10 cellular contexts compared by ENCODE assay signal in the genomic region with DNA sequence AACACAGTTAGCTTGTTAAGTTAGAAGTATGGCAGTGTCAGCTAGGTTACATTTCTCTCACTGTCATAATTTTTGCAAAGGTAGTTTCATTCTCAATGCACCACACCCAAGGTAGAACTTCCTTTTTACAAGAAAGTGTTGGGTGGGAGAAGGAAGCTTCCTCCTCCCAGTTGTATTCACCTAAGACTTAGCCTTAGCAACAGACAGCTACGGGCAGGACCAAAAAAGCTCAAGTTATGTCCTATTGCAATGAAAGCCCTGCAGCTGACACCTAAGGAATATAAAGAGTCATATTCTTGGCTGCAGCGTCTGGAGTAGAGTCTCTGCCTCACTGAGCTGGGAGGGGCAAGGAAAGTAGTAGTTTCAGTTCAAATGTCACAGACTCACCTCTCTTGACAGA. TPM values are rescaled to one million over a fixed set of nuclear protein-coding genes. Genes with fewer than 3 reads are reported as not detected.
DNase-seq lines count a peak whose midpoint lies in the region; ATAC-seq, FAIRE-seq and TF ChIP-seq lines count a peak whose summit lies in the region.
"Had no signal": no experiment of that assay in that cellular context is flagged by ENCODE, and none has a peak within 500 bp of the region (broad histone marks: within the 10 kb centered on the region; RNA-seq: fewer than 3 reads in every experiment).

No MANE protein-coding gene starts in this region.

- H2AK9ac ChIP-seq in IMR-90 (replicated peaks; ENCODE audit: low read depth, low read length, poor library complexity): no peak overlapping the region

- H4K5ac ChIP-seq in IMR-90 (ENCODE audit: low read depth, low read length): no peak overlapping the region

- ATAC-seq in GM18870 (IDR thresholded peaks at IDR 0.05; ENCODE audit: unreplicated experiment) (peak; percentile 62), GM21619 (IDR thresholded peaks at IDR 0.05; ENCODE audit: unreplicated experiment) (peak; percentile 47), IMR-90 (ENCODE audit: low read depth) (no peak)
- ATAC-seq: right lobe of liver had no signal

- H3K4me1 ChIP-seq in IMR-90 (ENCODE audit: control insufficient read depth, insufficient read depth, low read length): peaks cover 2% of the 10 kb centered on the region; the same call in 1 of the 2 replicates
- H3K4me1 ChIP-seq in keratinocyte (ENCODE audit: control insufficient read depth, extremely low read depth, insufficient read depth, low read length): peaks cover 28% of the 10 kb centered on the region
- H3K4me1 ChIP-seq: right lobe of liver had no signal

- H2BK120ac ChIP-seq in IMR-90 (ENCODE audit: low read depth, low read length): no peak overlapping the region

- H3K56ac ChIP-seq in IMR-90 (ENCODE audit: extremely low read depth, insufficient read depth, low read length): no peak overlapping the region

- no CpG with 5 or more reads among the region's 2 CpGs for WGBS in IMR-90 (ENCODE audit: extremely low coverage in 2 of 2, insufficient read length in 1 of 2), 2 experiments

- no peak overlapping the region for H3K4ac ChIP-seq in IMR-90 (ENCODE audit: low read depth, low read length)

- no peak overlapping the region for H3K18ac ChIP-seq in IMR-90 (ENCODE audit: low read depth, low read length)

- H4K8ac ChIP-seq in IMR-90 (ENCODE audit: low read depth in 2 of 2, low read length in 2 of 2): no peak overlapping the region

- no peaks in the 10 kb centered on the region for H3K27me3 ChIP-seq in IMR-90 (ENCODE audit: control insufficient read depth, insufficient read depth, low read length)
- no peaks in the 10 kb centered on the region for H3K27me3 ChIP-seq in keratinocyte (ENCODE audit: control insufficient read depth, extremely low read depth, insufficient read depth, low read length)

- TF ChIP-seq CTCF in IMR-90 (conservative IDR thresholded peaks at IDR 0.05; ENCODE audit: low read depth, low read length) (no peak), keratinocyte (optimal IDR thresholded peaks at IDR 0.05 in 1 of 3, IDR thresholded peaks at IDR 0.05 in 1 of 3, conservative IDR thresholded peaks at IDR 0.05 in 1 of 3; ENCODE audit: extremely low read depth in 1 of 3, insufficient read depth in 2 of 3, low read length in 3 of 3) (no peak)

- H2AK5ac ChIP-seq in IMR-90 (ENCODE audit: low read depth, low read length): no peak overlapping the region

- no peak overlapping the region for H3K23ac ChIP-seq in IMR-90 (ENCODE audit: low read depth, low read length)

- H3K9me3 ChIP-seq in IMR-90 (ENCODE audit: control insufficient read depth, insufficient read depth, low read length): no peaks in the 10 kb centered on the region
- no peaks in the 10 kb centered on the region for H3K9me3 ChIP-seq in keratinocyte (ENCODE audit: control insufficient read depth, low read depth, low read length)
- H3K9me3 ChIP-seq: right lobe of liver had no signal

- H3K79me1 ChIP-seq in IMR-90 (ENCODE audit: low read depth in 1 of 2, low read length in 2 of 2): no peaks in the 10 kb centered on the region

- no peaks in the 10 kb centered on the region for H3K36me3 ChIP-seq in IMR-90 (ENCODE audit: control insufficient read depth, insufficient read depth, low read length)
- H3K36me3 ChIP-seq in keratinocyte (ENCODE audit: control insufficient read depth in 2 of 2, extremely low read depth in 1 of 2, insufficient read depth in 2 of 2, low read length in 2 of 2): no peaks in the 10 kb centered on the region
- H3K36me3 ChIP-seq: right lobe of liver had no signal

- BruUV-seq in IMR-90 (replicated peaks; lab: Mats Ljungman, UMichigan): no TSS peak

- H3K4me2 ChIP-seq in IMR-90 (ENCODE audit: low read depth, low read length) (no peak overlapping the region), keratinocyte (ENCODE audit: control insufficient read depth, extremely low read depth, insufficient read depth, low read depth, low read length) (peak overlapping the region; percentile 4)

- H2BK15ac ChIP-seq in IMR-90 (ENCODE audit: low read depth, low read length): no peak overlapping the region

- FAIRE-seq in keratinocyte (lab: Jason Lieb, UNC): peak; percentile 71

- TF ChIP-seq POLR2A in IMR-90 (IDR thresholded peaks at IDR 0.05; ENCODE audit: low read depth, low read length): no peak

- H3K27ac ChIP-seq in IMR-90 (ENCODE audit: insufficient read depth, low read length): no peak overlapping the region
- peak overlapping the region; percentile 23 for H3K27ac ChIP-seq in keratinocyte (ENCODE audit: control insufficient read depth, insufficient read depth, low read length)
- H3K27ac ChIP-seq: right lobe of liver had no signal

- no peaks in the 10 kb centered on the region for H4K20me1 ChIP-seq in IMR-90 (ENCODE audit: insufficient read depth, low read length)
- no peaks in the 10 kb centered on the region for H4K20me1 ChIP-seq in keratinocyte (ENCODE audit: control insufficient read depth, extremely low read depth, insufficient read depth, low read length)

- H3K9ac ChIP-seq in IMR-90 (ENCODE audit: low read depth, low read length): no peak overlapping the region
- no peak overlapping the region for H3K9ac ChIP-seq in keratinocyte (ENCODE audit: control insufficient read depth, extremely low read depth, insufficient read depth, low read length)

- H3K4me3 ChIP-seq in IMR-90 (ENCODE audit: insufficient read depth, low read depth, low read length): no peak overlapping the region
- no peak overlapping the region for H3K4me3 ChIP-seq in keratinocyte (ENCODE audit: control insufficient read depth in 2 of 3, extremely low read depth in 1 of 3, insufficient read depth in 2 of 3, low read depth in 1 of 3, low read length in 3 of 3)
- H3K4me3 ChIP-seq: right lobe of liver had no signal

- H3K79me2 ChIP-seq in keratinocyte (ENCODE audit: control insufficient read depth, insufficient read depth, low read length): no peaks in the 10 kb centered on the region

- H2BK20ac ChIP-seq in IMR-90 (ENCODE audit: low read depth, low read length): no peak overlapping the region; the same call in 1 of the 2 replicates

- no peak for TF ChIP-seq RAD21 in IMR-90 (IDR thresholded peaks at IDR 0.05; ENCODE audit: low read length)

- intact Hi-C loops in IMR-90 (cut with micrococcal nuclease) (loop anchor here (5.0 kb wide), 1 partner anchor 35 kb away; no protein-coding TSS in a partner anchor), cardiac septum (cut with DNase I) (no loop called here)

- POLR2A ChIA-PET in IMR-90 (lab: Charles Lee; ENCODE audit: unreplicated experiment): no interaction called here

- no peak overlapping the region for H2BK5ac ChIP-seq in IMR-90 (ENCODE audit: low read depth, low read length, poor library complexity, severe bottlenecking)

- CTCF ChIA-PET in IMR-90 (lab: Yijun Ruan, JAX): no interaction called here

- dilution Hi-C loops in IMR-90 (cut with HindIII; ENCODE audit: low sequenced_read_pairs, unreplicated experiment) (no loop called here), keratinocyte (cut with MboI; ENCODE audit: extremely low pct_ligation_motif_present, low sequenced_read_pairs) (no loop called here)

- peaks cover 4% of the 10 kb centered on the region for H3K9me1 ChIP-seq in IMR-90 (ENCODE audit: insufficient read depth, low read length)
- no peaks in the 10 kb centered on the region for H3K9me1 ChIP-seq in keratinocyte (ENCODE audit: control insufficient read depth, extremely low read depth, insufficient read depth, low read length)

- DNase-seq in IMR-90 (no peak), keratinocyte (ENCODE audit: low read depth, low spot score) (no peak), foreskin melanocyte (no peak), cardiac septum (ENCODE audit: low spot score) (no peak), NCI-H2227 (lab: John Stamatoyannopoulos, UW; ENCODE audit: unreplicated experiment) (no peak), G401 (ENCODE audit: low spot score) (no peak)
- DNase-seq: NCI-H1436, right lobe of liver had no signal

- in situ Hi-C loops in IMR-90 (cut with MboI; ENCODE audit: low sequenced_read_pairs) (no loop called here), G401 (cut with HindIII; ENCODE audit: low sequenced_read_pairs) (no loop called here)

- H2AFZ ChIP-seq in IMR-90 (replicated peaks; ENCODE audit: low read length, poor library complexity): no peak overlapping the region
- H2AFZ ChIP-seq in keratinocyte (ENCODE audit: control insufficient read depth, low read length): peak overlapping the region; percentile 41

- H4K91ac ChIP-seq in IMR-90 (ENCODE audit: insufficient read depth, low read depth, low read length): no peak overlapping the region

- peak overlapping the region; percentile 14; the same call in 1 of the 2 replicates for H3K14ac ChIP-seq in IMR-90 (replicated peaks; ENCODE audit: low read depth, low read length)

TF ChIP-seq in IMR-90, 13 proteins besides CTCF, POLR2A, EP300 and RAD21 (continues in another document):
- TF ChIP-seq SMC3 (IDR thresholded peaks at IDR 0.05; ENCODE audit: low read depth, low read length) (no peak), MXI1 (IDR thresholded peaks at IDR 0.05; ENCODE audit: borderline replicate concordance, low read depth, low read length) (no peak), BHLHE40 (IDR thresholded peaks at IDR 0.05; ENCODE audit: low read depth, low read length) (no peak), NFE2L2 (IDR thresholded peaks at IDR 0.05; ENCODE audit: low read depth, low read length) (no peak), CEBPB (IDR thresholded peaks at IDR 0.05; ENCODE audit: low read depth, low read length) (no peak), CHD1 (IDR thresholded peaks at IDR 0.05; ENCODE audit: low read depth, low read length) (no peak)
- TF ChIP-seq, protein P1, sequence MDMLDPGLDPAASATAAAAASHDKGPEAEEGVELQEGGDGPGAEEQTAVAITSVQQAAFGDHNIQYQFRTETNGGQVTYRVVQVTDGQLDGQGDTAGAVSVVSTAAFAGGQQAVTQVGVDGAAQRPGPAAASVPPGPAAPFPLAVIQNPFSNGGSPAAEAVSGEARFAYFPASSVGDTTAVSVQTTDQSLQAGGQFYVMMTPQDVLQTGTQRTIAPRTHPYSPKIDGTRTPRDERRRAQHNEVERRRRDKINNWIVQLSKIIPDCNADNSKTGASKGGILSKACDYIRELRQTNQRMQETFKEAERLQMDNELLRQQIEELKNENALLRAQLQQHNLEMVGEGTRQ (IDR thresholded peaks at IDR 0.05; ENCODE audit: low read depth, low read length): no peak

RNA-seq across cellular contexts. Expression of a gene that starts 25.1 kb away (rescaled TPM):
- total RNA-seq in IMR-90 (2012; rRNA removed) (5.0 and 5.7 TPM in 2 replicates), cardiac septum (1.6 TPM)
- polyA plus RNA-seq in IMR-90 (2012; rRNA removed) (15.8 and 16.8 TPM in 2 replicates), keratinocyte (3.1 to 4.3 TPM (median 3.5 TPM) in 3 replicates)
- 9.1 and 12.2 TPM in 2 replicates for polyA plus RNA-seq in IMR-90 (2012; cell fraction: cytosol; rRNA removed)
- 32.9 and 37.2 TPM in 2 replicates for polyA plus RNA-seq in IMR-90 (2012; cell fraction: nucleus; rRNA removed; ENCODE audit: low replicate concordance)
- polyA plus RNA-seq in keratinocyte (2011; ENCODE audit: low read depth): not detected
- 1.9 and 2.0 TPM in 2 replicates for polyA plus RNA-seq in keratinocyte (2011; cell fraction: cytosol; rRNA removed)
- 13.4 and 15.5 TPM in 2 replicates for polyA plus RNA-seq in keratinocyte (2011; cell fraction: nucleus; rRNA removed)
- polyA plus RNA-seq in keratinocyte (2012; ENCODE audit: low replicate concordance): 0.37 and 5.1 TPM in 2 replicates
- 0.49 to 3.8 TPM (median 1.6 TPM) in 3 replicates for polyA minus RNA-seq in keratinocyte
- 2.7 TPM for polyA minus RNA-seq in keratinocyte (2011; cell fraction: cytosol; rRNA and poly(A)+ RNA removed)
- 2.2 and 3.8 TPM in 2 replicates for polyA minus RNA-seq in keratinocyte (2011; cell fraction: nucleus; rRNA and poly(A)+ RNA removed)
- 0.06 and 0.20 TPM in 2 replicates for total RNA-seq in G401 (2014; rRNA removed; shearing (Covaris generic))
